ENCODE assay signal across 1 cellular context in genomic region chr6:24888967-24889366, GRCh38.
TF ChIP-seq lines count a peak whose summit lies in the region.

No MANE protein-coding gene starts in this region.

TF ChIP-seq in neural cell, 6 proteins besides CTCF, POLR2A, EP300 and RAD21 (continued from another document):
- TF ChIP-seq REST (IDR thresholded peaks at IDR 0.05; ENCODE audit: borderline replicate concordance) (no peak), SMC3 (conservative IDR thresholded peaks at IDR 0.05; ENCODE audit: poor library complexity) (peak; percentile 36), TAF1 (IDR thresholded peaks at IDR 0.05; ENCODE audit: low read depth) (no peak), EZH2 (IDR thresholded peaks at IDR 0.05; ENCODE audit: borderline replicate concordance, insufficient read depth, low read length, poor library complexity, severe bottlenecking) (no peak), POLR2AphosphoS5 (IDR thresholded peaks at IDR 0.05) (no peak)
